ENCODE assay signal across 14 cellular contexts in genomic region chr12:30908389-30909087, GRCh38. TPM values are rescaled to one million over a fixed set of nuclear protein-coding genes. Genes with fewer than 3 reads are reported as not detected.
DNase-seq lines count a peak whose midpoint lies in the region; ATAC-seq and TF ChIP-seq lines count a peak whose summit lies in the region.
"Had no signal": no experiment of that assay in that cellular context is flagged by ENCODE, and none has a peak within 500 bp of the region (broad histone marks: within the 10 kb centered on the region; RNA-seq: fewer than 3 reads in every experiment).

No MANE protein-coding gene starts in this region.

- no peaks in the 10 kb centered on the region for H3K4me1 Mint-ChIP-seq in natural killer cell
- H3K4me1 Mint-ChIP-seq: CD4-positive, CD25-positive, alpha-beta regulatory T cell had no signal

- H3K27me3 Mint-ChIP-seq in natural killer cell (ENCODE audit: low read depth in 2 of 2): peaks cover 7 to 9% of the 10 kb centered on the region in 2 donors

- no peak for DNase-seq in left ventricle myocardium superior
- no peak for DNase-seq in left ventricle myocardium inferior
- DNase-seq in left lung: no peak
- DNase-seq in NCI-H1048 (lab: John Stamatoyannopoulos, UW): no peak
- DNase-seq in natural killer cell: no peak
- no peak for DNase-seq in effector CD8-positive, alpha-beta T cell (lab: John Stamatoyannopoulos, UW)
- DNase-seq: activated CD8-positive, alpha-beta memory T cell treated with anti-CD3 and anti-CD28 coated beads for 24 hours; CD4-positive, CD25-positive, alpha-beta regulatory T cell; NCI-H2029 treated with DMSO at 0.1 percent for 48 hours; stimulated activated CD4-positive, alpha-beta T cell treated with anti-CD3 and anti-CD28 coated beads, Interleukin-1b, Interleukin-23, amount 100 ng/mL, for 48 hours had no signal

- H3K4me3 ChIP-seq in left ventricle myocardium inferior (no peak overlapping the region), left lung (no peak overlapping the region)
- H3K4me3 ChIP-seq: ascending aorta had no signal

- H3K4me3 Mint-ChIP-seq in natural killer cell: no peak overlapping the region
- H3K4me3 Mint-ChIP-seq: CD4-positive, CD25-positive, alpha-beta regulatory T cell had no signal

- H3K36me3 ChIP-seq in left ventricle myocardium inferior (no peaks in the 10 kb centered on the region), left lung (no peaks in the 10 kb centered on the region)
- H3K36me3 ChIP-seq: ascending aorta had no signal

- TF ChIP-seq CTCF in left ventricle myocardium inferior (IDR thresholded peaks at IDR 0.05; ENCODE audit: borderline replicate concordance) (no peak), left lung (IDR thresholded peaks at IDR 0.05) (no peak), natural killer cell (IDR thresholded peaks at IDR 0.05) (no peak)

- no peaks in the 10 kb centered on the region for H3K36me3 Mint-ChIP-seq in natural killer cell
- H3K36me3 Mint-ChIP-seq: CD4-positive, CD25-positive, alpha-beta regulatory T cell had no signal

- H3K27me3 ChIP-seq in left ventricle myocardium inferior (ENCODE audit: low read depth) (no peaks in the 10 kb centered on the region), left lung (no peaks in the 10 kb centered on the region)
- H3K27me3 ChIP-seq: ascending aorta had no signal

- no peak overlapping the region for H3K27ac Mint-ChIP-seq in natural killer cell
- H3K27ac Mint-ChIP-seq: CD4-positive, CD25-positive, alpha-beta regulatory T cell had no signal

- H3K9me3 ChIP-seq in left ventricle myocardium inferior (replicated peaks): no peaks in the 10 kb centered on the region
- H3K9me3 ChIP-seq in left lung: no peaks in the 10 kb centered on the region
- H3K9me3 ChIP-seq: ascending aorta had no signal

- intact Hi-C loops in left ventricle myocardium superior (cut with micrococcal nuclease): no loop called here
- intact Hi-C loops in left ventricle myocardium inferior (cut with micrococcal nuclease): no loop called here
- intact Hi-C loops in left lung (cut with DNase I): no loop called here
- intact Hi-C loops in natural killer cell (cut with micrococcal nuclease): no loop called here

- ATAC-seq in left ventricle myocardium superior (peak; percentile 66), SK-N-SH treated with all-trans-retinoic acid at 6 μM for 48 hours (peak; percentile 98), left lung (peak; percentile 76), HG02973 (IDR thresholded peaks at IDR 0.05; ENCODE audit: unreplicated experiment) (no peak), natural killer cell (no peak)

- H3K9me3 Mint-ChIP-seq in natural killer cell: no peaks in the 10 kb centered on the region

- H3K27ac ChIP-seq in left ventricle myocardium inferior (replicated peaks): no peak overlapping the region
- H3K27ac ChIP-seq in left lung: peak overlapping the region in 1 of 2 donors; percentile 49
- H3K27ac ChIP-seq: ascending aorta, HL-60 had no signal

- H3K4me1 ChIP-seq in left ventricle myocardium inferior (peaks cover 11% of the 10 kb centered on the region), left lung (no peaks in the 10 kb centered on the region)
- H3K4me1 ChIP-seq: ascending aorta had no signal

TF ChIP-seq in SK-N-SH treated with all-trans-retinoic acid at 6 μM for 48 hours, 23 proteins besides CTCF, POLR2A, EP300 and RAD21:
- TF ChIP-seq ZNF565 (CRISPR knock-in tag; conservative IDR thresholded peaks at IDR 0.05; ENCODE audit: low read depth) (no peak), TCF4 (CRISPR knock-in tag; IDR thresholded peaks at IDR 0.05; ENCODE audit: borderline replicate concordance) (peak; percentile 73), TSHZ2 (CRISPR knock-in tag; IDR thresholded peaks at IDR 0.05) (0 out of 2 replicates have a peak, but pooled peaks have one; percentile 42)

RNA-seq across cellular contexts. Expression of gene TSPAN11, which starts 18.0 kb away (rescaled TPM):
- 2.6 TPM for total RNA-seq in left ventricle myocardium superior
- 1.7 TPM for total RNA-seq in left ventricle myocardium inferior
- total RNA-seq in left lung: 10 to 100 TPM in 1 of 2 donors, 1 to 10 TPM in 1; 4.1 to 16.6 TPM
- not detected for total RNA-seq in natural killer cell
- total RNA-seq: CD4-positive, CD25-positive, alpha-beta regulatory T cell had no signal

Comparison
In these comparisons a context has a peak if more than half of its experiments do, and no peak if none do; other contexts are left out.
1. ATAC-seq: peak in left ventricle myocardium superior (single experiment), SK-N-SH treated with all-trans-retinoic acid at 6 μM for 48 hours (single experiment) and left lung (single experiment); none in HG02973 (single experiment) and natural killer cell (0 of 3).